13 cellular contexts compared by ENCODE assay signal in genomic region chr17:57454729-57455062, GRCh38.
A peak's percentile ranks its signal among the peaks of the same experiment; 100 is the strongest.
DNase-seq lines count a peak whose midpoint lies in the region; ATAC-seq, FAIRE-seq and TF ChIP-seq lines count a peak whose summit lies in the region.
"Had no signal": no experiment of that assay in that cellular context is flagged by ENCODE, and none has a peak within 500 bp of the region (broad histone marks: within the 10 kb centered on the region; RNA-seq: fewer than 3 reads in every experiment).

No MANE protein-coding gene starts in this region.

- no peaks in the 10 kb centered on the region for H3K9me3 Mint-ChIP-seq in activated T-cell treated with anti-CD3 and anti-CD28 coated beads, Interleukin-2, amount 50 U/mL, for 72 hours
- no peaks in the 10 kb centered on the region for H3K9me3 Mint-ChIP-seq in activated T-cell treated with anti-CD3 and anti-CD28 coated beads, Interleukin-2, amount 50 U/mL, for 4 hours
- no peaks in the 10 kb centered on the region for H3K9me3 Mint-ChIP-seq in activated CD4-positive, alpha-beta memory T cell treated with anti-CD3 and anti-CD28 coated beads, Interleukin-2, amount 10 ng/mL, durations not matched to agents 7 days and 5 days
- no peaks in the 10 kb centered on the region for H3K9me3 Mint-ChIP-seq in stimulated activated naive B cell treated with anti-CD40 and anti-IgM and Interleukin-4, amounts not matched to agents 10 μg/mL and 1 μg/mL and 100 μg/mL, for 72 hours

- ATAC-seq in activated T-cell treated with anti-CD3 and anti-CD28 coated beads, Interleukin-2, amount 50 U/mL, for 72 hours (replicated peaks in 1 of 2), result no peak
- ATAC-seq in activated T-cell treated with anti-CD3 and anti-CD28 coated beads, Interleukin-2, amount 50 U/mL, for 4 hours, result no peak
- ATAC-seq in stimulated activated naive B cell treated with anti-CD40 and anti-IgM and Interleukin-4, amounts not matched to agents 10 μg/mL and 1 μg/mL and 100 μg/mL, for 72 hours (replicated peaks), result no peak
- ATAC-seq in GM21737 (IDR thresholded peaks at IDR 0.05; ENCODE audit: unreplicated experiment), result no peak
- no peak for ATAC-seq in GM18907 (IDR thresholded peaks at IDR 0.05; ENCODE audit: unreplicated experiment)
- no peak for ATAC-seq in GM18909 (IDR thresholded peaks at IDR 0.05; ENCODE audit: poor library complexity, unreplicated experiment)

- POLR2A ChIA-PET in activated CD4-positive, alpha-beta memory T cell treated with anti-CD3 and anti-CD28 coated beads, Interleukin-2, amount 10 ng/mL, durations not matched to agents 7 days and 5 days (lab: Charles Lee), result interaction anchor here (1.0 kb wide), 1 partner anchor 13 kb away, joined by 3 read pairs; no protein-coding TSS in a partner anchor

- intact Hi-C loops in kidney (cut with DNase I), result no loop called here

- H3K4me3 ChIP-seq in kidney (ENCODE audit: low read length in 2 of 2), result no peak overlapping the region
- H3K4me3 ChIP-seq: ascending aorta had no signal

- H3K9ac ChIP-seq in kidney (ENCODE audit: low read length in 2 of 2), result no peak overlapping the region

- peaks cover 15 to 17% of the 10 kb centered on the region in 2 donors for H3K4me1 ChIP-seq in kidney (ENCODE audit: control insufficient read depth in 1 of 2, insufficient read depth in 1 of 2, low read depth in 1 of 2, low read length in 2 of 2)
- H3K4me1 ChIP-seq: ascending aorta had no signal

- H3K27me3 Mint-ChIP-seq in activated T-cell treated with anti-CD3 and anti-CD28 coated beads, Interleukin-2, amount 50 U/mL, for 72 hours (ENCODE audit: low read depth), result no peaks in the 10 kb centered on the region
- H3K27me3 Mint-ChIP-seq in activated T-cell treated with anti-CD3 and anti-CD28 coated beads, Interleukin-2, amount 50 U/mL, for 4 hours (ENCODE audit: low read depth), result no peaks in the 10 kb centered on the region
- H3K27me3 Mint-ChIP-seq in activated CD4-positive, alpha-beta memory T cell treated with anti-CD3 and anti-CD28 coated beads, Interleukin-2, amount 10 ng/mL, durations not matched to agents 7 days and 5 days, result no peaks in the 10 kb centered on the region
- no peaks in the 10 kb centered on the region for H3K27me3 Mint-ChIP-seq in stimulated activated naive B cell treated with anti-CD40 and anti-IgM and Interleukin-4, amounts not matched to agents 10 μg/mL and 1 μg/mL and 100 μg/mL, for 72 hours

- peaks cover 0 to 4% of the 10 kb centered on the region in 2 donors for H3K36me3 ChIP-seq in kidney (ENCODE audit: control insufficient read depth in 1 of 2, insufficient read depth in 2 of 2, low read length in 2 of 2)
- H3K36me3 ChIP-seq: ascending aorta had no signal

- CTCF ChIA-PET in activated CD4-positive, alpha-beta memory T cell treated with anti-CD3 and anti-CD28 coated beads, Interleukin-2, amount 10 ng/mL, durations not matched to agents 7 days and 5 days (lab: Charles Lee), result interaction anchor here (1.1 to 1.3 kb wide), 2 partner anchors 13 to 212 kb away, joined by 3 to 5 read pairs; no protein-coding TSS in a partner anchor

- DNase-seq in activated T-cell treated with anti-CD3 and anti-CD28 coated beads, Interleukin-2, amount 50 U/mL, for 72 hours, result no peak
- no peak for DNase-seq in activated T-cell treated with anti-CD3 and anti-CD28 coated beads, Interleukin-2, amount 50 U/mL, for 4 hours
- peak; percentile 18 for DNase-seq in activated CD4-positive, alpha-beta memory T cell treated with anti-CD3 and anti-CD28 coated beads, Interleukin-2, amount 10 ng/mL, durations not matched to agents 7 days and 5 days
- DNase-seq in kidney, result no peak
- DNase-seq in stimulated activated naive B cell treated with anti-CD40 and anti-IgM and Interleukin-4, amounts not matched to agents 10 μg/mL and 1 μg/mL and 100 μg/mL, for 72 hours, result no peak
- DNase-seq: GOT3, left cardiac atrium, NCI-H2171 had no signal

- no peaks in the 10 kb centered on the region for H3K9me3 ChIP-seq in kidney (ENCODE audit: control insufficient read depth in 1 of 2, low read length in 2 of 2)
- H3K9me3 ChIP-seq: ascending aorta had no signal

- peak overlapping the region; percentile 57 to 78 for H3K4me3 Mint-ChIP-seq in activated T-cell treated with anti-CD3 and anti-CD28 coated beads, Interleukin-2, amount 50 U/mL, for 72 hours
- no peak overlapping the region for H3K4me3 Mint-ChIP-seq in activated T-cell treated with anti-CD3 and anti-CD28 coated beads, Interleukin-2, amount 50 U/mL, for 4 hours
- H3K4me3 Mint-ChIP-seq in activated CD4-positive, alpha-beta memory T cell treated with anti-CD3 and anti-CD28 coated beads, Interleukin-2, amount 10 ng/mL, durations not matched to agents 7 days and 5 days, result no peak overlapping the region
- peak overlapping the region; percentile 63 to 64 for H3K4me3 Mint-ChIP-seq in stimulated activated naive B cell treated with anti-CD40 and anti-IgM and Interleukin-4, amounts not matched to agents 10 μg/mL and 1 μg/mL and 100 μg/mL, for 72 hours

- TF ChIP-seq CTCF in kidney (IDR thresholded peaks at IDR 0.05; ENCODE audit: borderline replicate concordance, extremely low read depth, insufficient read depth), result no peak

- FAIRE-seq in kidney (lab: Jason Lieb, UNC), result no peak
- FAIRE-seq: endometrium had no signal

- peak overlapping the region; percentile 90 for H3K27ac Mint-ChIP-seq in activated T-cell treated with anti-CD3 and anti-CD28 coated beads, Interleukin-2, amount 50 U/mL, for 72 hours
- peak overlapping the region; percentile 72 for H3K27ac Mint-ChIP-seq in activated CD4-positive, alpha-beta memory T cell treated with anti-CD3 and anti-CD28 coated beads, Interleukin-2, amount 10 ng/mL, durations not matched to agents 7 days and 5 days
- peak overlapping the region; percentile 93 for H3K27ac Mint-ChIP-seq in stimulated activated naive B cell treated with anti-CD40 and anti-IgM and Interleukin-4, amounts not matched to agents 10 μg/mL and 1 μg/mL and 100 μg/mL, for 72 hours

- H3K4me1 Mint-ChIP-seq in activated T-cell treated with anti-CD3 and anti-CD28 coated beads, Interleukin-2, amount 50 U/mL, for 72 hours (ENCODE audit: low read depth), result peaks cover 81% of the 10 kb centered on the region
- H3K4me1 Mint-ChIP-seq in activated T-cell treated with anti-CD3 and anti-CD28 coated beads, Interleukin-2, amount 50 U/mL, for 4 hours (ENCODE audit: low read depth), result peaks cover 74% of the 10 kb centered on the region
- H3K4me1 Mint-ChIP-seq in activated CD4-positive, alpha-beta memory T cell treated with anti-CD3 and anti-CD28 coated beads, Interleukin-2, amount 10 ng/mL, durations not matched to agents 7 days and 5 days, result peaks cover 59% of the 10 kb centered on the region
- H3K4me1 Mint-ChIP-seq in stimulated activated naive B cell treated with anti-CD40 and anti-IgM and Interleukin-4, amounts not matched to agents 10 μg/mL and 1 μg/mL and 100 μg/mL, for 72 hours, result peaks cover 47 to 83% of the 10 kb centered on the region in 2 donors

- peak overlapping the region; percentile 5 to 27 for H3K27ac ChIP-seq in kidney (ENCODE audit: low read depth in 2 of 2, low read length in 2 of 2)
- H3K27ac ChIP-seq: ascending aorta had no signal

- H3K36me3 Mint-ChIP-seq in activated T-cell treated with anti-CD3 and anti-CD28 coated beads, Interleukin-2, amount 50 U/mL, for 72 hours (ENCODE audit: insufficient read depth in 2 of 2), result peaks cover 0 to 3% of the 10 kb centered on the region in 2 donors
- H3K36me3 Mint-ChIP-seq in activated T-cell treated with anti-CD3 and anti-CD28 coated beads, Interleukin-2, amount 50 U/mL, for 4 hours (ENCODE audit: insufficient read depth), result peaks cover 11% of the 10 kb centered on the region
- H3K36me3 Mint-ChIP-seq in activated CD4-positive, alpha-beta memory T cell treated with anti-CD3 and anti-CD28 coated beads, Interleukin-2, amount 10 ng/mL, durations not matched to agents 7 days and 5 days (ENCODE audit: low read depth), result peaks cover 16% of the 10 kb centered on the region
- peaks cover 37 to 53% of the 10 kb centered on the region in 2 donors for H3K36me3 Mint-ChIP-seq in stimulated activated naive B cell treated with anti-CD40 and anti-IgM and Interleukin-4, amounts not matched to agents 10 μg/mL and 1 μg/mL and 100 μg/mL, for 72 hours

Comparison
In these comparisons a context has a peak if more than half of its experiments do, and no peak if none do; other contexts are left out.
1. H3K4me3 Mint-ChIP-seq: peak in activated T-cell treated with anti-CD3 and anti-CD28 coated beads, Interleukin-2, amount 50 U/mL, for 72 hours (2 of 2) and stimulated activated naive B cell treated with anti-CD40 and anti-IgM and Interleukin-4, amounts not matched to agents 10 μg/mL and 1 μg/mL and 100 μg/mL, for 72 hours (2 of 2); none in activated T-cell treated with anti-CD3 and anti-CD28 coated beads, Interleukin-2, amount 50 U/mL, for 4 hours (single experiment) and activated CD4-positive, alpha-beta memory T cell treated with anti-CD3 and anti-CD28 coated beads, Interleukin-2, amount 10 ng/mL, durations not matched to agents 7 days and 5 days (single experiment).
2. Peak in every context shown above with its lines, with median percentiles within 50 percentile points of each other: H3K27ac Mint-ChIP-seq.